Comparison of ENCODE assay signal across 26 cellular contexts in the genomic region with DNA sequence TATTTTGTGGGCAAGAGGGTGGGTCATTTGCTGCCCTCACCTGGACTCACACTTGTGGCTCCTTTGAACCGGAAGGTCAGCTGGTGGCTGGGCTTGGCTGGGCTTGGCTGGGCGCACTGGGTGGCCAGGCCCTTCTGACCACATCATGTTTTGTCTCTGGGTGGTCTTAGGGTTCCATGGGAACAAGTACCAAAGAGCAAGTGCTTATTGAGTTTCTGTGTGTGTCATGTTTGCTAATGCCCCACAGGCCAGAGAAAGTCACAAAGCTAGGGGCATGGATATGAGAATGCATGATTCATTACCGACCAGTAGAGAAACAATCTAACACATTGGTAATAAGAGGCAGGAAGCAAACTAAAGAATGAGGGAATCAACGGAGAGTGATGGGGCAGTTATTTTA. TPM values are rescaled to one million over a fixed set of nuclear protein-coding genes. Genes with fewer than 3 reads are reported as not detected.
"Had no signal": no experiment of that assay in that cellular context is flagged by ENCODE, and none has a peak within 500 bp of the region (broad histone marks: within the 10 kb centered on the region; RNA-seq: fewer than 3 reads in every experiment).

No MANE protein-coding gene starts in this region.

- H3K27me3 ChIP-seq: right atrium auricular region, suprapubic skin, transverse colon, upper lobe of right lung had no signal

- H3K4me3 ChIP-seq: left ventricle myocardium inferior, lower lobe of right lung, prostate gland, right atrium auricular region, smooth muscle cell, suprapubic skin, transverse colon, upper lobe of right lung had no signal

- ATAC-seq: effector memory CD8-positive, alpha-beta T cell; left colon; lower lobe of right lung; naive thymus-derived CD8-positive, alpha-beta T cell; sciatic nerve; stimulated activated naive CD8-positive, alpha-beta T cell treated with anti-CD3 and anti-CD28 coated beads, Interleukin-15, amount 100 ng/mL, for 72 hours; upper lobe of right lung had no signal

- H3K4me2 ChIP-seq: smooth muscle cell had no signal

- H3K9me3 ChIP-seq: prostate gland had no signal

- DNase-seq: effector memory CD8-positive, alpha-beta T cell; hypothalamus; immature natural killer cell; islet precursor cell; kidney glomerular epithelial cell; left colon; left ventricle myocardium inferior; lower lobe of right lung; naive thymus-derived CD8-positive, alpha-beta T cell; nephron progenitor cell; nucleus accumbens; stimulated activated CD4-positive, alpha-beta T cell treated with anti-CD3 and anti-CD28 coated beads, Interleukin-12 subunit alpha, Interleukin-12 subunit beta, amount 100 ng/mL, for 4 hours; stimulated activated CD4-positive, alpha-beta T cell treated with anti-CD3 and anti-CD28 coated beads, Interleukin-1b, Interleukin-23, amount 100 ng/mL, for 48 hours; stimulated activated CD4-positive, alpha-beta T cell treated with anti-CD3 and anti-CD28 coated beads, Interleukin-4, amount 100 ng/mL, for 1 hour; stimulated activated CD8-positive, alpha-beta memory T cell treated with anti-CD3 and anti-CD28 coated beads, Interleukin-4, amount 100 ng/mL, for 48 hours; stimulated activated naive CD4-positive, alpha-beta T cell; stimulated activated naive CD8-positive, alpha-beta T cell treated with anti-CD3 and anti-CD28 coated beads, Interleukin-15, amount 100 ng/mL, for 72 hours; transverse colon; upper lobe of right lung had no signal

- H3K4me1 ChIP-seq: left ventricle myocardium inferior, lower lobe of right lung, prostate gland, right atrium auricular region, suprapubic skin, transverse colon, upper lobe of right lung had no signal

- FAIRE-seq: endometrium, frontal cortex had no signal

- H3K36me3 ChIP-seq: left ventricle myocardium inferior, lower lobe of right lung, prostate gland, right atrium auricular region, suprapubic skin, transverse colon, upper lobe of right lung had no signal

- H3K27ac ChIP-seq: left ventricle myocardium inferior, lower lobe of right lung, prostate gland, right atrium auricular region, suprapubic skin, transverse colon, upper lobe of right lung had no signal

RNA-seq across cellular contexts. Expression of a gene that starts 33.6 kb away (rescaled TPM):
- polyA plus RNA-seq: naive thymus-derived CD8-positive, alpha-beta T cell had no signal
